ENCODE assay signal across 8 cellular contexts in genomic region chr5:142713151-142713706, GRCh38. TPM values are rescaled to one million over a fixed set of nuclear protein-coding genes. Genes with fewer than 3 reads are reported as not detected.
DNase-seq lines count a peak whose midpoint lies in the region; ATAC-seq, FAIRE-seq and TF ChIP-seq lines count a peak whose summit lies in the region.

No MANE protein-coding gene starts in this region.

- H3K9me3 ChIP-seq in HUES48 (ENCODE audit: control insufficient read depth, insufficient read depth, low read length) (0 out of 2 replicates have a peak, but pooled peaks cover 2% of the 10 kb centered on the region), esophagus muscularis mucosa (no peaks in the 10 kb centered on the region), muscle layer of colon (ENCODE audit: low read length) (no peaks in the 10 kb centered on the region)

- H3K27me3 ChIP-seq in HUES48 (ENCODE audit: control insufficient read depth, insufficient read depth, low read length) (no peaks in the 10 kb centered on the region), esophagus muscularis mucosa (no peaks in the 10 kb centered on the region), muscle layer of colon (ENCODE audit: control insufficient read depth in 1 of 2, insufficient read depth in 2 of 2, low read length in 2 of 2) (no peaks in the 10 kb centered on the region)

- H3K4me3 ChIP-seq in HUES48 (ENCODE audit: low read depth, low read length) (peak overlapping the region; percentile 64), esophagus muscularis mucosa (peak overlapping the region; percentile 52 to 64 (median 56)), muscle layer of colon (ENCODE audit: low read depth in 1 of 2, low read length in 2 of 2) (peak overlapping the region; percentile 43 to 47)

- H3K4me1 ChIP-seq in HUES48 (ENCODE audit: control insufficient read depth, insufficient read depth, low read length) (peaks cover 28% of the 10 kb centered on the region), esophagus muscularis mucosa (peaks cover 18 to 29% (median 24%) of the 10 kb centered on the region in 4 donors), muscle layer of colon (ENCODE audit: insufficient read depth, low read length) (peaks cover 13% of the 10 kb centered on the region)

- no peak for TF ChIP-seq EP300 in esophagus muscularis mucosa (IDR thresholded peaks at IDR 0.05)

- TF ChIP-seq POLR2A in esophagus muscularis mucosa (IDR thresholded peaks at IDR 0.05; ENCODE audit: low read depth) = no peak

- peak; percentile 97 for ATAC-seq in GM21423 (IDR thresholded peaks at IDR 0.05; ENCODE audit: unreplicated experiment)

- intact Hi-C loops in esophagus muscularis mucosa (cut with DNase I) = no loop called here

- peak overlapping the region; percentile 50; the same call in 1 of the 2 replicates for H3K9ac ChIP-seq in HUES48 (ENCODE audit: low read depth, low read length)
- H3K9ac ChIP-seq in muscle layer of colon (ENCODE audit: low read length) = peak overlapping the region; percentile 11

- 2% methylated on average over 28 of the region's 28 CpGs for WGBS in esophagus muscularis mucosa

- TF ChIP-seq CTCF in D721Med (IDR thresholded peaks at IDR 0.05; ENCODE audit: insufficient read depth, missing control alignments) = peak; percentile 85
- peak; percentile 77 to 95 (median 90) for TF ChIP-seq CTCF in esophagus muscularis mucosa (IDR thresholded peaks at IDR 0.05)

- peaks cover 31% of the 10 kb centered on the region for H3K36me3 ChIP-seq in HUES48 (ENCODE audit: control insufficient read depth, insufficient read depth, low read length)
- no peaks in the 10 kb centered on the region for H3K36me3 ChIP-seq in esophagus muscularis mucosa
- H3K36me3 ChIP-seq in muscle layer of colon (ENCODE audit: insufficient read depth, low read length) = no peaks in the 10 kb centered on the region

- FAIRE-seq in D721Med (lab: Jason Lieb, UNC) = no peak

- DNase-seq in D721Med (ENCODE audit: insufficient read length, low spot score) (peak; percentile 32), OCI-M1 (lab: John Stamatoyannopoulos, UW) (peak; percentile 96), esophagus muscularis mucosa (ENCODE audit: extremely low spot score) (peak; percentile 96)
- DNase-seq in activated T-cell treated with anti-CD3 and anti-CD28 coated beads, Interleukin-2, amount 50 U/mL, for 1 hour = peak; percentile 89
- peak; percentile 63 to 73 for DNase-seq in stimulated activated CD8-positive, alpha-beta memory T cell treated with anti-CD3 and anti-CD28 coated beads, Interleukin-7, amount 100 ng/mL, for 1 hour (ENCODE audit: low read depth in 2 of 2)

- H3K27ac ChIP-seq in HUES48 (ENCODE audit: low read depth, low read length) = peak overlapping the region; percentile 72
- peak overlapping the region; percentile 71 to 79 (median 76) for H3K27ac ChIP-seq in esophagus muscularis mucosa (replicated peaks in 1 of 4)
- H3K27ac ChIP-seq in muscle layer of colon (ENCODE audit: low read depth, low read length) = peak overlapping the region; percentile 27

RNA-seq across cellular contexts. Expression of gene FGF1, which starts 27.3 kb away (rescaled TPM):
- 1 to 10 TPM; 1.7 to 4.0 (median 2.9) TPM for total RNA-seq in esophagus muscularis mucosa

RNA-seq across cellular contexts. Expression of gene ARHGAP26, which starts 56.9 kb away (rescaled TPM):
- 10 to 100 TPM; 22.3 to 40.7 (median 28.2) TPM for total RNA-seq in esophagus muscularis mucosa

Comparison
In these comparisons a context has a peak if more than half of its experiments do, and no peak if none do; other contexts are left out.
1. Peak in every context shown above with its lines: DNase-seq, ATAC-seq, H3K4me3 ChIP-seq and H3K27ac ChIP-seq.
2. DNase-seq: peak in every context shown above with its lines; median percentile 96 in OCI-M1; 96 in esophagus muscularis mucosa; 89 in activated T-cell treated with anti-CD3 and anti-CD28 coated beads, Interleukin-2, amount 50 U/mL, for 1 hour; 68 in stimulated activated CD8-positive, alpha-beta memory T cell treated with anti-CD3 and anti-CD28 coated beads, Interleukin-7, amount 100 ng/mL, for 1 hour; 32 in D721Med.